ENCODE assay signal across 36 cellular contexts in genomic region chr13:76955236-76955635, GRCh38. TPM values are rescaled to one million over a fixed set of nuclear protein-coding genes. Genes with fewer than 3 reads are reported as not detected.
"Had no signal": no experiment of that assay in that cellular context is flagged by ENCODE, and none has a peak within 500 bp of the region (broad histone marks: within the 10 kb centered on the region; RNA-seq: fewer than 3 reads in every experiment).

No MANE protein-coding gene starts in this region.

- ATAC-seq: activated CD4-positive, alpha-beta T cell treated with anti-CD3 and anti-CD28 coated beads for 36 hours; activated CD4-positive, CD25-positive, alpha-beta regulatory T cell treated with anti-CD3 and anti-CD28 coated beads, Interleukin-2, amount 50 U/mL, for 24 hours; activated CD8-positive, alpha-beta memory T cell treated with anti-CD3 and anti-CD28 coated beads, Interleukin-2, amount 10 ng/mL, durations not matched to agents 7 days and 5 days; activated CD8-positive, alpha-beta T cell treated with anti-CD3 and anti-CD28 coated beads, Interleukin-2, amount 10 ng/mL, durations not matched to agents 7 days and 5 days; activated naive CD8-positive, alpha-beta T cell treated with anti-CD3 and anti-CD28 coated beads, Interleukin-2, amount 50 U/mL, for 24 hours; body of pancreas had no signal

- H3K4me3 ChIP-seq: body of pancreas, breast epithelium had no signal

- H3K36me3 ChIP-seq: brain microvascular endothelial cell, breast epithelium had no signal

- H3K27me3 ChIP-seq: body of pancreas, brain microvascular endothelial cell, breast epithelium had no signal

- DNase-seq: activated CD4-positive, alpha-beta memory T cell treated with anti-CD3 and anti-CD28 coated beads, Interleukin-2, amount 10 ng/mL, durations not matched to agents 7 days and 5 days; activated CD4-positive, alpha-beta T cell treated with anti-CD3 and anti-CD28 coated beads for 1 hour; activated CD4-positive, alpha-beta T cell treated with anti-CD3 and anti-CD28 coated beads for 36 hours; activated CD4-positive, alpha-beta T cell treated with anti-CD3 and anti-CD28 coated beads for 48 hours; activated CD4-positive, alpha-beta T cell treated with anti-CD3 and anti-CD28 coated beads, Interleukin-2, amount 10 ng/mL, durations not matched to agents 7 days and 5 days; activated CD4-positive, alpha-beta T cell treated with anti-CD3 and anti-CD28 coated beads, Interleukin-2, amount 50 U/mL, for 48 hours; activated CD4-positive, CD25-positive, alpha-beta regulatory T cell; activated CD8-positive, alpha-beta memory T cell treated with anti-CD3 and anti-CD28 coated beads for 24 hours; activated CD8-positive, alpha-beta memory T cell treated with anti-CD3 and anti-CD28 coated beads, Interleukin-2, amount 10 ng/mL, durations not matched to agents 7 days and 5 days; activated CD8-positive, alpha-beta memory T cell treated with anti-CD3 and anti-CD28 coated beads, Interleukin-2, amount 50 U/mL, for 48 hours; activated CD8-positive, alpha-beta T cell treated with anti-CD3 and anti-CD28 coated beads, Interleukin-2, amount 10 ng/mL, durations not matched to agents 7 days and 5 days; activated effector memory CD4-positive, alpha-beta T cell treated with Interleukin-2 at 50 U/mL for 16 hours; activated gamma-delta T cell; activated naive CD4-positive, alpha-beta T cell treated with anti-CD3 and anti-CD28 coated beads, Interleukin-2, amount 10 ng/mL, durations not matched to agents 7 days and 5 days; activated naive CD4-positive, alpha-beta T cell treated with Interleukin-2 at 50 U/mL for 16 hours; activated naive CD8-positive, alpha-beta T cell treated with anti-CD3 and anti-CD28 coated beads, Interleukin-2, amount 10 ng/mL, durations not matched to agents 7 days and 5 days; activated naive CD8-positive, alpha-beta T cell treated with anti-CD3 and anti-CD28 coated beads, Interleukin-2, amount 50 U/mL, for 24 hours; activated T-cell treated with anti-CD3 and anti-CD28 coated beads, Interleukin-2, amount 50 U/mL, for 24 hours; activated T-cell treated with anti-CD3 and anti-CD28 coated beads, Interleukin-2, amount 50 U/mL, for 48 hours; amniotic stem cell; aorta; body of pancreas; brain microvascular endothelial cell; central memory CD4-positive, alpha-beta T cell; T-helper 1 cell; T-helper 2 cell; T-helper 9 cell had no signal

- H3K4me1 ChIP-seq: body of pancreas, breast epithelium had no signal

- FAIRE-seq: astrocyte, TTC549 had no signal

- H3K27ac ChIP-seq: body of pancreas, brain microvascular endothelial cell, breast epithelium, VCaP had no signal

RNA-seq across cellular contexts. Expression of gene ACOD1, which starts 6.9 kb away (rescaled TPM):
- total RNA-seq: activated CD4-positive, alpha-beta memory T cell treated with anti-CD3 and anti-CD28 coated beads, Interleukin-2, amount 10 ng/mL, durations not matched to agents 7 days and 5 days; activated CD4-positive, alpha-beta T cell treated with anti-CD3 and anti-CD28 coated beads for 36 hours; activated CD4-positive, alpha-beta T cell treated with anti-CD3 and anti-CD28 coated beads, Interleukin-2, amount 10 ng/mL, durations not matched to agents 7 days and 5 days; activated CD8-positive, alpha-beta memory T cell treated with anti-CD3 and anti-CD28 coated beads, Interleukin-2, amount 10 ng/mL, durations not matched to agents 7 days and 5 days; activated CD8-positive, alpha-beta T cell treated with anti-CD3 and anti-CD28 coated beads, Interleukin-2, amount 10 ng/mL, durations not matched to agents 7 days and 5 days; activated naive CD8-positive, alpha-beta T cell treated with anti-CD3 and anti-CD28 coated beads, Interleukin-2, amount 10 ng/mL, durations not matched to agents 7 days and 5 days; activated T-helper 2 cell treated with anti-CD3 and anti-CD28 coated beads, Interferon-gamma antibody, Interleukin-2, Interleukin-4, amounts not matched to agents 10 μg/mL and 5 μg/mL and 100 μg/mL, durations not matched to agents 14 hours and 24 hours and 36 hours; aorta; astrocyte; body of pancreas; breast epithelium; cardiac septum; cerebellum; WTC11 had no signal
- polyA plus RNA-seq: aorta had no signal
